ENCODE assay signal across 26 cellular contexts in the genomic region with DNA sequence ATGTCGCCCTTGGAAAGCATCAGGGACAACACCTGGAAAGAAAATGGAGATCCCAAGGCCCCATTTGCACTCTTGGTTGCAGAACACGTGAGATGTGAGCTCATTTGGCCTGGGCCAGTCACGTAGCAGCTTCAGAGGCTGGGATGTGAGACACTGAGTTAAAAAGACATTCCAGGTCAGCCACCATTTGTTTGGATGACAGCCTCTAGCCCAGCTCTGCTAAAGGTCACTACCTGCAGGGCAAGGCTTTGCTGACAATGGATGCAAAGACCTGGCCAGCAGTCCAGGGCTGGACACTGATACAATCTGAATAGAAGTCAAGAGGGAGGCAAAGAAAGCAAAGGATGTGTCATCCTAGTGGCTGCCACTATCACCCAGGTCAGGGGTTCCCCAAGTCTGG.
DNase-seq lines count a peak whose midpoint lies in the region; ATAC-seq, FAIRE-seq and TF ChIP-seq lines count a peak whose summit lies in the region.
"Had no signal": no experiment of that assay in that cellular context is flagged by ENCODE, and none has a peak within 500 bp of the region (broad histone marks: within the 10 kb centered on the region; RNA-seq: fewer than 3 reads in every experiment).

No MANE protein-coding gene starts in this region.

- BruUV-seq in HepG2 (replicated peaks; lab: Mats Ljungman, UMichigan) (no TSS peak), K562 (replicated peaks; lab: Mats Ljungman, UMichigan) (no TSS peak)

- H3K9me3 Mint-ChIP-seq in nephron progenitor cell, result no peaks in the 10 kb centered on the region
- no peaks in the 10 kb centered on the region for H3K9me3 Mint-ChIP-seq in endothelial cell (ENCODE audit: unreplicated experiment)

- H3K36me3 Mint-ChIP-seq in nephron progenitor cell (ENCODE audit: low read depth) (no peaks in the 10 kb centered on the region), endothelial cell (ENCODE audit: low read depth, unreplicated experiment) (no peaks in the 10 kb centered on the region)
- H3K36me3 Mint-ChIP-seq: CD4-positive, CD25-positive, alpha-beta regulatory T cell had no signal

- FAIRE-seq in HepG2 (lab: Jason Lieb, UNC) (peak; percentile 28), K562 (lab: Jason Lieb, UNC) (no peak)
- FAIRE-seq: GM12891 had no signal

- peaks cover 3% of the 10 kb centered on the region for H3K27me3 Mint-ChIP-seq in nephron progenitor cell (ENCODE audit: low read depth, poor library complexity)
- H3K27me3 Mint-ChIP-seq in endothelial cell (ENCODE audit: unreplicated experiment), result peaks cover 3% of the 10 kb centered on the region
- H3K27me3 Mint-ChIP-seq: CD4-positive, CD25-positive, alpha-beta regulatory T cell had no signal

- H3K4me1 ChIP-seq in HepG2 (ENCODE audit: insufficient read depth, low read length), result peaks cover 45% of the 10 kb centered on the region
- peaks cover 0 to 29% (median 7%) of the 10 kb centered on the region in 4 donors for H3K4me1 ChIP-seq in right lobe of liver
- H3K4me1 ChIP-seq in K562 (replicated peaks in 1 of 2; ENCODE audit: control insufficient read depth in 2 of 2, insufficient read depth in 2 of 2, low read length in 2 of 2), result peaks cover 0 to 5% of the 10 kb centered on the region in 2 experiments; a peak in 1 of 5 replicates

- TF ChIP-seq EP300 in HepG2 (IDR thresholded peaks at IDR 0.05; ENCODE audit: low read depth in 2 of 2, low read length in 2 of 2) (no peak), HepG2 (CRISPR knock-in tag; IDR thresholded peaks at IDR 0.05; ENCODE audit: borderline replicate concordance) (no peak), K562 (IDR thresholded peaks at IDR 0.05; ENCODE audit: low read length) (no peak)

- H3K36me3 ChIP-seq in HepG2 (replicated peaks in 1 of 2; ENCODE audit: control insufficient read depth in 1 of 2, insufficient read depth in 2 of 2, low read length in 2 of 2), result no peaks in the 10 kb centered on the region
- no peaks in the 10 kb centered on the region for H3K36me3 ChIP-seq in right lobe of liver
- no peaks in the 10 kb centered on the region for H3K36me3 ChIP-seq in K562 (ENCODE audit: control insufficient read depth, insufficient read depth, low read length)
- H3K36me3 ChIP-seq: BLaER1, MG63 had no signal

- H3K9ac ChIP-seq in HepG2 (ENCODE audit: insufficient read depth, low read depth, low read length), result no peak overlapping the region
- H3K9ac ChIP-seq in K562 (ENCODE audit: insufficient read depth in 1 of 2, low read depth in 2 of 2, low read length in 2 of 2), result no peak overlapping the region
- H3K9ac ChIP-seq: BLaER1 had no signal

- H3K9me3 ChIP-seq in HepG2 (ENCODE audit: low read length), result no peaks in the 10 kb centered on the region
- H3K9me3 ChIP-seq in right lobe of liver, result no peaks in the 10 kb centered on the region
- H3K9me3 ChIP-seq in K562 (replicated peaks; ENCODE audit: control insufficient read depth, insufficient read depth, low read depth, low read length), result no peaks in the 10 kb centered on the region
- H3K9me3 ChIP-seq: BLaER1, MG63 had no signal

- no peaks in the 10 kb centered on the region for H3K27me3 ChIP-seq in HepG2 (ENCODE audit: control insufficient read depth in 1 of 2, insufficient read depth in 2 of 2, low read length in 2 of 2)
- H3K27me3 ChIP-seq in right lobe of liver, result no peaks in the 10 kb centered on the region
- H3K27me3 ChIP-seq in K562 (ENCODE audit: control insufficient read depth in 2 of 2, insufficient read depth in 2 of 2, low read length in 2 of 2), result peaks cover 7% of the 10 kb centered on the region in 2 experiments; a peak in 3 of 5 replicates
- H3K27me3 ChIP-seq: BLaER1, MG63 had no signal

- WGBS in HepG2 (ENCODE audit: low lambda C conversion rate), result 33% methylated on average over 3 of the region's 3 CpGs
- 79% methylated on average over 3 of the region's 3 CpGs for WGBS in right lobe of liver (ENCODE audit: insufficient coverage, low coverage, low lambda C conversion rate, missing lambda C conversion rate)
- WGBS in K562 (ENCODE audit: insufficient coverage, low coverage, missing lambda C conversion rate), result 0% methylated on average over 3 of the region's 3 CpGs

- H3K4me1 Mint-ChIP-seq in nephron progenitor cell (peaks cover 14% of the 10 kb centered on the region), endothelial cell (ENCODE audit: unreplicated experiment) (no peaks in the 10 kb centered on the region)

- H3K4me2 ChIP-seq in HepG2 (ENCODE audit: low read depth, low read length) (peak overlapping the region; percentile 46), K562 (ENCODE audit: insufficient read depth, low read length) (no peak overlapping the region)
- H3K4me2 ChIP-seq: BLaER1, PC-9 had no signal

- H3K9me1 ChIP-seq in K562 (ENCODE audit: control insufficient read depth, insufficient read depth, low read length), result no peaks in the 10 kb centered on the region

- H3K79me2 ChIP-seq in HepG2 (ENCODE audit: insufficient read depth, low read length), result no peaks in the 10 kb centered on the region
- no peaks in the 10 kb centered on the region for H3K79me2 ChIP-seq in K562 (ENCODE audit: control insufficient read depth, insufficient read depth, low read length)

- DNase-seq in HepG2 (ENCODE audit: low spot score) (peak; percentile 28), right lobe of liver (no peak), K562 (ENCODE audit: extremely low read depth in 1 of 4, low spot score in 3 of 4) (no peak), nephron progenitor cell (no peak), DMS79 treated with DMSO at 0.1 percent for 48 hours (lab: John Stamatoyannopoulos, UW) (no peak), endothelial cell (ENCODE audit: low spot score) (no peak)
- DNase-seq in activated CD4-positive, alpha-beta T cell treated with anti-CD3 and anti-CD28 coated beads for 1 hour, result no peak
- DNase-seq: CD4-positive, CD25-positive, alpha-beta regulatory T cell; DMS153; GDM1; H7; Kasumi-1; MG63; NCI-H1105 treated with DMSO at 0.1 percent for 48 hours; NCI-H146; NCI-H1930; NCI-H446; NCI-H524 treated with DMSO at 0.1 percent for 48 hours; NCI-H774; NK-92 treated with Interleukin-12 subunit alpha and Interleukin-12 subunit beta, amount 100 ng/mL, for 24 hours; PC-9; Right ventricle myocardium superior; RPMI8226 had no signal

- H3K4me3 ChIP-seq in HepG2 (replicated peaks in 1 of 3; ENCODE audit: insufficient read depth in 1 of 3, low read depth in 2 of 3, low read length in 3 of 3) (no peak overlapping the region), right lobe of liver (no peak overlapping the region), K562 (no peak overlapping the region)
- H3K4me3 ChIP-seq: BLaER1, MG63, PC-9, SK-N-MC had no signal

- POLR2A ChIA-PET in HepG2 (lab: Yijun Ruan, JAX), result no interaction called here
- POLR2A ChIA-PET in K562 (lab: Yijun Ruan, JAX), result no interaction called here

- H4K20me1 ChIP-seq in HepG2 (ENCODE audit: insufficient read depth, low read length) (no peaks in the 10 kb centered on the region), K562 (replicated peaks; ENCODE audit: control insufficient read depth, insufficient read depth, low read length) (no peaks in the 10 kb centered on the region)
- H4K20me1 ChIP-seq: BLaER1 had no signal

- CTCF ChIA-PET in HepG2 (lab: Yijun Ruan, JAX; ENCODE audit: low intra/inter-chr PET ratio, low total read pairs) (no interaction called here), K562 (lab: Yijun Ruan, JAX; ENCODE audit: low intra/inter-chr PET ratio) (interaction anchor here (0.7 kb wide), 1 partner anchor 206 kb away, joined by 3 read pairs; no protein-coding TSS in a partner anchor)

- no peak for TF ChIP-seq RAD21 in HepG2 (CRISPR knock-in tag; IDR thresholded peaks at IDR 0.05)
- TF ChIP-seq RAD21 in K562 (CRISPR knock-in tag; conservative IDR thresholded peaks at IDR 0.05 in 1 of 2, IDR thresholded peaks at IDR 0.05 in 1 of 2), result no peak

- peak overlapping the region; percentile 64 for H3K27ac Mint-ChIP-seq in nephron progenitor cell
- no peak overlapping the region for H3K27ac Mint-ChIP-seq in endothelial cell (ENCODE audit: unreplicated experiment)

- intact Hi-C loops in HepG2 (cut with micrococcal nuclease; ENCODE audit: unreplicated experiment), result no loop called here
- intact Hi-C loops in right lobe of liver (cut with DNase I), result no loop called here
- intact Hi-C loops in K562 (cut with micrococcal nuclease), result no loop called here

- H3K4me3 Mint-ChIP-seq in nephron progenitor cell (no peak overlapping the region), endothelial cell (ENCODE audit: unreplicated experiment) (no peak overlapping the region)
- H3K4me3 Mint-ChIP-seq: CD4-positive, CD25-positive, alpha-beta regulatory T cell had no signal

- TF ChIP-seq POLR2A in HepG2 (IDR thresholded peaks at IDR 0.05; ENCODE audit: insufficient read depth in 1 of 2, low read depth in 2 of 2, low read length in 2 of 2), result no peak
- no peak for TF ChIP-seq POLR2A in right lobe of liver (IDR thresholded peaks at IDR 0.05)
- TF ChIP-seq POLR2A in K562 (conservative IDR thresholded peaks at IDR 0.05), result no peak

- peak; percentile 77 for ATAC-seq in HepG2
- ATAC-seq in right lobe of liver, result no peak
- peak; percentile 27; the same call in 1 of the 3 replicates for ATAC-seq in K562

- in situ Hi-C loops in HepG2 (cut with HindIII; ENCODE audit: extremely low pct_ligation_motif_present, low pct_unique_long_range_greater_than_20kb) (no loop called here), K562 (cut with MboI) (no loop called here)

- no peak for TF ChIP-seq CTCF in HepG2 (CRISPR knock-in tag; IDR thresholded peaks at IDR 0.05)
- TF ChIP-seq CTCF in right lobe of liver (IDR thresholded peaks at IDR 0.05), result no peak
- TF ChIP-seq CTCF in K562 (IDR thresholded peaks at IDR 0.05 in 2 of 3, conservative IDR thresholded peaks at IDR 0.05 in 1 of 3; ENCODE audit: insufficient read depth in 2 of 3, low read depth in 1 of 3, low read length in 3 of 3), result no peak
- no peak for TF ChIP-seq CTCF in nephron progenitor cell (IDR thresholded peaks at IDR 0.05)
- TF ChIP-seq CTCF in endothelial cell (IDR thresholded peaks at IDR 0.05; ENCODE audit: unreplicated experiment), result no peak

- H2AFZ ChIP-seq in HepG2 (ENCODE audit: low read length) (peak overlapping the region; percentile 50), K562 (ENCODE audit: low read depth, low read length) (peak overlapping the region; percentile 28; the same call in 1 of the 2 replicates)
- H2AFZ ChIP-seq: PC-9 had no signal

- no peak overlapping the region for H3K27ac ChIP-seq in HepG2 (ENCODE audit: extremely low read length, insufficient read depth, low read length)
- H3K27ac ChIP-seq in right lobe of liver, result no peak overlapping the region
- no peak overlapping the region for H3K27ac ChIP-seq in K562 (ENCODE audit: extremely low read depth, low read depth, low read length)
- H3K27ac ChIP-seq: BLaER1, PC-9, SK-N-MC had no signal

TF ChIP-seq in HepG2, 621 proteins besides CTCF, POLR2A, EP300 and RAD21 (continues in another document):
- TF ChIP-seq NR2F6 (IDR thresholded peaks at IDR 0.05) (0 out of 2 replicates have a peak, but pooled peaks have one; percentile 10), NR2F6 (CRISPR knock-in tag; IDR thresholded peaks at IDR 0.05) (peak; percentile 61; the same call in 1 of the 2 replicates), YY1 (IDR thresholded peaks at IDR 0.05; ENCODE audit: insufficient read depth, insufficient replicate concordance, low read depth, low read length) (peak; percentile 51)

TF ChIP-seq in K562, 482 proteins besides CTCF, POLR2A, EP300 and RAD21 (continues in another document):
- TF ChIP-seq HDAC1 (IDR thresholded peaks at IDR 0.05), result no peak

Comparison
In these comparisons a context has a peak if more than half of its experiments do, and no peak if none do; other contexts are left out.
1. ATAC-seq: peak in HepG2 (single experiment) and K562 (single experiment); none in right lobe of liver (0 of 4).